Comparison of ENCODE assay signal across 19 cellular contexts in genomic region chr15:36050899-36051298, GRCh38.
DNase-seq lines count a peak whose midpoint lies in the region; ATAC-seq, FAIRE-seq and TF ChIP-seq lines count a peak whose summit lies in the region.
"Had no signal": no experiment of that assay in that cellular context is flagged by ENCODE, and none has a peak within 500 bp of the region (broad histone marks: within the 10 kb centered on the region; RNA-seq: fewer than 3 reads in every experiment).

No MANE protein-coding gene starts in this region.

- H3K23ac ChIP-seq in H1 (ENCODE audit: insufficient read length) (no peak overlapping the region), mesendoderm (ENCODE audit: low read length) (no peak overlapping the region)

- H3K79me2 ChIP-seq in H1 (ENCODE audit: control insufficient read depth in 1 of 2, insufficient read depth in 2 of 2, low read length in 2 of 2) = no peaks in the 10 kb centered on the region
- H3K79me2 ChIP-seq in mesendoderm (ENCODE audit: control insufficient read depth, insufficient read depth, low read length) = no peaks in the 10 kb centered on the region

- H2BK5ac ChIP-seq in H1 (ENCODE audit: low read depth, low read length) (no peak overlapping the region), mesendoderm (ENCODE audit: low read length) (no peak overlapping the region)

- no peak for FAIRE-seq in H1 (lab: Jason Lieb, UNC)
- FAIRE-seq: GM12878, GM19239 had no signal

- ATAC-seq in lower lobe of right lung (no peak), HG02970 (IDR thresholded peaks at IDR 0.05; ENCODE audit: low FRiP score, unreplicated experiment) (no peak)
- ATAC-seq: GM12878 had no signal

- H3K23me2 ChIP-seq in H1 (ENCODE audit: low read depth, low read length) = no peaks in the 10 kb centered on the region

- H2AFZ ChIP-seq in H1 (ENCODE audit: low read length) = no peak overlapping the region

- H3K18ac ChIP-seq in H1 (ENCODE audit: extremely low read depth, low read length) (no peak overlapping the region), mesendoderm (ENCODE audit: low read length) (no peak overlapping the region)

- H4K20me1 ChIP-seq in H1 (replicated peaks in 1 of 2; ENCODE audit: control insufficient read depth in 1 of 2, insufficient read depth in 2 of 2, low read length in 2 of 2) = no peaks in the 10 kb centered on the region

- no peak for TF ChIP-seq EP300 in H1 (IDR thresholded peaks at IDR 0.05; ENCODE audit: borderline replicate concordance in 1 of 2, low read depth in 2 of 2, low read length in 2 of 2)

- no peaks in the 10 kb centered on the region; a peak in 1 of 4 replicates for H3K9me3 ChIP-seq in H1 (ENCODE audit: insufficient read depth in 2 of 2, low read depth in 1 of 2, low read length in 1 of 2)
- no peaks in the 10 kb centered on the region for H3K9me3 ChIP-seq in lower lobe of right lung

- no peak for TF ChIP-seq POLR2A in H1 (IDR thresholded peaks at IDR 0.05; ENCODE audit: control extremely low read depth in 1 of 2, low read depth in 2 of 2, low read length in 2 of 2)

- H3K27me3 ChIP-seq in H1 (replicated peaks in 1 of 4; ENCODE audit: control insufficient read depth in 3 of 4, extremely low read depth in 1 of 4, insufficient read depth in 3 of 4, low read length in 3 of 4) = no peaks in the 10 kb centered on the region
- H3K27me3 ChIP-seq in mesendoderm (ENCODE audit: insufficient read depth, low read length, poor library complexity) = no peaks in the 10 kb centered on the region
- no peaks in the 10 kb centered on the region for H3K27me3 ChIP-seq in lower lobe of right lung (ENCODE audit: low read depth)

- H2AK5ac ChIP-seq in H1 (ENCODE audit: low read depth, low read length) = no peak overlapping the region
- H2AK5ac ChIP-seq in mesendoderm (ENCODE audit: low read length) = no peak overlapping the region

- H4K91ac ChIP-seq in H1 (replicated peaks; ENCODE audit: insufficient read length, low read length) = no peak overlapping the region

- POLR2A ChIA-PET in H1 (lab: Charles Lee; ENCODE audit: partially characterized antibody) = no interaction called here

- no peak overlapping the region for H2BK20ac ChIP-seq in H1 (ENCODE audit: low read length)

- peak in 2 of 3 experiments; percentile 12 to 21; a peak in 2 of 4 replicates for TF ChIP-seq CTCF in H1 (IDR thresholded peaks at IDR 0.05; ENCODE audit: control extremely low read depth in 1 of 3, insufficient read depth in 1 of 3, low read depth in 1 of 3, low read length in 3 of 3)
- no peak for TF ChIP-seq CTCF in lower lobe of right lung (IDR thresholded peaks at IDR 0.05)

- H4K5ac ChIP-seq in H1 (ENCODE audit: insufficient read length, low read depth, low read length) = no peak overlapping the region
- no peak overlapping the region for H4K5ac ChIP-seq in mesendoderm (ENCODE audit: low read length)

- H3K9ac ChIP-seq in H1 (replicated peaks in 1 of 4; ENCODE audit: extremely low read depth in 1 of 4, low read depth in 3 of 4, low read length in 3 of 4) (no peak overlapping the region), mesendoderm (ENCODE audit: low read length) (no peak overlapping the region)

- no peak overlapping the region for H3K14ac ChIP-seq in H1 (ENCODE audit: insufficient read length)

- H3K4ac ChIP-seq in H1 (replicated peaks; ENCODE audit: insufficient read length, low read depth, low read length) (no peak overlapping the region), mesendoderm (ENCODE audit: low read depth, low read length) (no peak overlapping the region)

- no peak overlapping the region for H3K27ac ChIP-seq in H1 (ENCODE audit: low read depth, low read length)
- no peak overlapping the region for H3K27ac ChIP-seq in mesendoderm (ENCODE audit: low read depth, low read length)
- H3K27ac ChIP-seq in lower lobe of right lung = no peak overlapping the region

- H3K79me1 ChIP-seq in H1 (ENCODE audit: low read depth, low read length) (no peaks in the 10 kb centered on the region), mesendoderm (ENCODE audit: low read length) (no peaks in the 10 kb centered on the region)

- H4K8ac ChIP-seq in H1 (ENCODE audit: extremely low read depth, insufficient read depth, low read length) = no peak overlapping the region
- H4K8ac ChIP-seq in mesendoderm (ENCODE audit: low read depth, low read length) = no peak overlapping the region

- H3K36me3 ChIP-seq in H1 (ENCODE audit: control insufficient read depth in 2 of 4, insufficient read depth in 4 of 4, low read length in 3 of 4) (no peaks in the 10 kb centered on the region), mesendoderm (ENCODE audit: control insufficient read depth, insufficient read depth, low read length) (no peaks in the 10 kb centered on the region), lower lobe of right lung (no peaks in the 10 kb centered on the region)

- no peak overlapping the region for H3K4me3 ChIP-seq in H1 (ENCODE audit: extremely low read depth in 1 of 4, insufficient read depth in 2 of 4, low read depth in 3 of 4, low read length in 4 of 4)
- H3K4me3 ChIP-seq in mesendoderm (ENCODE audit: low read length) = no peak overlapping the region
- no peak overlapping the region for H3K4me3 ChIP-seq in lower lobe of right lung
- H3K4me3 ChIP-seq: GM12878 had no signal

- CTCF ChIA-PET in H1 (lab: Charles Lee; ENCODE audit: partially characterized antibody) = interaction anchor here (0.9 kb wide), 1 partner anchor 9 kb away, joined by 3 read pairs; no protein-coding TSS in a partner anchor

- H3K56ac ChIP-seq in H1 (replicated peaks; ENCODE audit: insufficient read length, low read depth, low read length) = no peak overlapping the region
- H3K56ac ChIP-seq in mesendoderm (ENCODE audit: low read length) = no peak overlapping the region

- H2BK12ac ChIP-seq in H1 (ENCODE audit: low read depth, low read length) = no peak overlapping the region

- 44% methylated on average over 1 of the region's 1 CpG; no CpG with 5 or more reads in 1 of the 2 experiments for WGBS in H1 (ENCODE audit: extremely low coverage in 1 of 2, insufficient coverage in 1 of 2, insufficient read length in 1 of 2, insufficient replicate concordance in 2 of 2, low coverage in 1 of 2, low lambda C conversion rate in 2 of 2, missing lambda C conversion rate in 1 of 2), 2 experiments
- no CpG with 5 or more reads among the region's 1 CpG for WGBS in mesendoderm (ENCODE audit: extremely low coverage, insufficient coverage, low lambda C conversion rate)

- intact Hi-C loops in lower lobe of right lung (cut with DNase I) = no loop called here

- H2BK120ac ChIP-seq in H1 (replicated peaks; ENCODE audit: low read depth, low read length) = no peak overlapping the region
- no peak overlapping the region for H2BK120ac ChIP-seq in mesendoderm (ENCODE audit: low read depth, low read length)

- H2BK15ac ChIP-seq in H1 (ENCODE audit: low read length) (no peak overlapping the region), mesendoderm (replicated peaks; ENCODE audit: low read depth) (no peak overlapping the region)

- no peak overlapping the region for H3K4me2 ChIP-seq in H1 (ENCODE audit: insufficient read depth in 1 of 2, low read depth in 2 of 2, low read length in 2 of 2)
- H3K4me2 ChIP-seq in mesendoderm (ENCODE audit: low read length) = no peak overlapping the region

- TF ChIP-seq RAD21 in H1 (IDR thresholded peaks at IDR 0.05 in 1 of 2, conservative IDR thresholded peaks at IDR 0.05 in 1 of 2; ENCODE audit: low read depth in 2 of 2, low read length in 2 of 2) = peak; percentile 54 to 56

- H3K4me1 ChIP-seq in H1 (replicated peaks in 1 of 4; ENCODE audit: control insufficient read depth in 3 of 4, insufficient read depth in 4 of 4, low read length in 3 of 4) = no peaks in the 10 kb centered on the region
- no peaks in the 10 kb centered on the region for H3K4me1 ChIP-seq in mesendoderm (ENCODE audit: control insufficient read depth, low read depth, low read length)
- no peaks in the 10 kb centered on the region for H3K4me1 ChIP-seq in lower lobe of right lung

- DNase-seq in ELF-1 (ENCODE audit: low read depth, low spot score) = peak; percentile 13
- peak; percentile 4 for DNase-seq in HT-29 (ENCODE audit: low spot score)
- no peak for DNase-seq in H1 (ENCODE audit: low read depth in 1 of 2, low spot score in 2 of 2)
- peak; percentile 48 for DNase-seq in mesendoderm
- DNase-seq in NCI-H524 treated with DMSO at 0.1 percent for 48 hours (lab: John Stamatoyannopoulos, UW) = no peak
- no peak for DNase-seq in lower lobe of right lung
- no peak for DNase-seq in germinal center (ENCODE audit: low spot score)
- DNase-seq: ACHN, AML-193, GOT3, NCI-H1436, NCI-H1930, NCI-H2171, NCI-H774, RPMI8226, SHP77 treated with DMSO at 0.1 percent for 48 hours had no signal

TF ChIP-seq in H1, 55 proteins besides CTCF, POLR2A, EP300 and RAD21:
- TF ChIP-seq CTBP2 (IDR thresholded peaks at IDR 0.05; ENCODE audit: borderline replicate concordance, insufficient read depth, insufficient read length, low read length) = no peak
- TF ChIP-seq RXRA (IDR thresholded peaks at IDR 0.05; ENCODE audit: insufficient read depth, low read depth, low read length) = no peak
- no peak for TF ChIP-seq BACH1 (IDR thresholded peaks at IDR 0.05; ENCODE audit: low read length)
- no peak for TF ChIP-seq ATF3 (IDR thresholded peaks at IDR 0.05; ENCODE audit: insufficient read depth, low read depth, low read length)
- no peak for TF ChIP-seq FOSL1 (IDR thresholded peaks at IDR 0.05; ENCODE audit: insufficient read depth, low read depth, low read length)
- TF ChIP-seq TBP (IDR thresholded peaks at IDR 0.05; ENCODE audit: low read depth, low read length) = no peak
- no peak for TF ChIP-seq ASH2L (IDR thresholded peaks at IDR 0.05; ENCODE audit: low read length)
- no peak for TF ChIP-seq BCL11A (IDR thresholded peaks at IDR 0.05; ENCODE audit: low read depth in 2 of 2, low read length in 2 of 2)
- no peak for TF ChIP-seq KDM4A (IDR thresholded peaks at IDR 0.05; ENCODE audit: low read depth, low read length, severe bottlenecking)
- TF ChIP-seq GABPA (IDR thresholded peaks at IDR 0.05; ENCODE audit: borderline replicate concordance, insufficient read depth, low read length) = no peak
- no peak for TF ChIP-seq HDAC2 (IDR thresholded peaks at IDR 0.05; ENCODE audit: borderline replicate concordance in 1 of 2, low read depth in 2 of 2, low read length in 2 of 2)
- no peak for TF ChIP-seq CHD2 (IDR thresholded peaks at IDR 0.05; ENCODE audit: low read length)
- TF ChIP-seq JUN (IDR thresholded peaks at IDR 0.05; ENCODE audit: low read depth, low read length) = no peak
- TF ChIP-seq TCF12 (IDR thresholded peaks at IDR 0.05; ENCODE audit: low read depth, low read length) = no peak

Comparison
In these comparisons a context has a peak if more than half of its experiments do, and no peak if none do; other contexts are left out.
1. DNase-seq: peak in ELF-1 (single experiment), HT-29 (single experiment) and mesendoderm (single experiment); none in H1 (0 of 2), NCI-H524 treated with DMSO at 0.1 percent for 48 hours (single experiment), lower lobe of right lung (single experiment) and germinal center (single experiment).